15 cellular contexts compared by ENCODE assay signal in the genomic region with DNA sequence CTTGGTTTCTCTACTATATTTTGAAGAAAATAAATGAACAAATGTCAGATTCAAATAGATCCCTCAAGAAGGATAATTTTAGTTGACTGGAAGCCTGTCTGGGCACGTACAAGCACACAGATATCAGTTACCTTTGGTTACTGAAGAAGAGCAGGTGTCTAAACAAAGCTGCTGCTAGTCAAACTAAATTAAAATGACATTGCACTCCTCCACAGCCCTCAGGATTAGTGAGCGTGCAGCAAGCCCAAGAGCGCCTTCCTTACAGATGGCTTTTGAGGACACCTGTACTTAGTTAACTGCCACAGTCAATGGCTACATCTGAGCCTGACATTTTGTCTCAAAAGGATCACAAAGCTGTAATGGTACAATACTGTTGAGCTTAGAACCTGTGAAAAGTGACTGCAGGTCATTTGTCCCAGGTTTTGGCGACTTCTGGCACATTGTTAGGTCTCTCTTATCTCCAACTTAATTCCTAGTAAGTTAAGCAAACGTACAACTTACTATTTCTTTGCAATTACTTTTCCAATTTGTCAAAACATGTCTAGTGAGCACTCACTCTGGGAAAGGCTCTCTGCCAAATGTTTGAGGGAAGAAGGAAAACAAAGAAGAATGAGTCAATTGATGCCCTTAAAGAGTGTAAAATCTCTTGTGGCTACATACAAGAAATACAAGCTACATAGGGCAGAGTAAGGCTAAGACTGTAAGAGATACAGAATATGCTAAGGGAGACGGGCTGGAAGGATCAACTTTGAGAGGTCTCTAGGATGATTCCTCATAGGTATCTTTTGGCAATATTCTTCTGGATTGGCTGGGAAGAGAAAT. TPM values are rescaled to one million over a fixed set of nuclear protein-coding genes. Genes with fewer than 3 reads are reported as not detected.
A peak's percentile ranks its signal among the peaks of the same experiment; 100 is the strongest.
DNase-seq lines count a peak whose midpoint lies in the region; ATAC-seq and TF ChIP-seq lines count a peak whose summit lies in the region.
"Had no signal": no experiment of that assay in that cellular context is flagged by ENCODE, and none has a peak within 500 bp of the region (broad histone marks: within the 10 kb centered on the region; RNA-seq: fewer than 3 reads in every experiment).

No MANE protein-coding gene starts in this region.

- no peaks in the 10 kb centered on the region for H3K36me3 ChIP-seq in testis (ENCODE audit: low read depth, missing control alignments)
- no peaks in the 10 kb centered on the region for H3K36me3 ChIP-seq in thyroid gland
- H3K36me3 ChIP-seq in stomach: no peaks in the 10 kb centered on the region
- H3K36me3 ChIP-seq: left ventricle myocardium inferior had no signal

- WGBS in testis, 2 donors: 68 to 78% methylated on average over 6 of the region's 6 CpGs
- 40 to 45% methylated on average over 6 of the region's 6 CpGs for WGBS in thyroid gland, 2 donors
- WGBS in stomach, 5 donors: 32 to 46% (median 41%) methylated on average over 6 of the region's 6 CpGs

- H3K27me3 ChIP-seq in testis: no peaks in the 10 kb centered on the region
- no peaks in the 10 kb centered on the region for H3K27me3 ChIP-seq in thyroid gland
- no peaks in the 10 kb centered on the region for H3K27me3 ChIP-seq in stomach

- no peak for ATAC-seq in GM19328 (IDR thresholded peaks at IDR 0.05; ENCODE audit: unreplicated experiment)
- ATAC-seq: activated CD8-positive, alpha-beta T cell treated with anti-CD3 and anti-CD28 coated beads, Interleukin-2, amount 10 ng/mL, durations not matched to agents 7 days and 5 days had no signal

- H3K4me3 ChIP-seq in fibroblast of pulmonary artery (replicated peaks; ENCODE audit: low read depth, low read length): no peak overlapping the region
- no peak overlapping the region for H3K4me3 ChIP-seq in testis
- no peak overlapping the region for H3K4me3 ChIP-seq in thyroid gland (replicated peaks in 1 of 3)
- no peak overlapping the region for H3K4me3 ChIP-seq in stomach
- H3K4me3 ChIP-seq: left ventricle myocardium inferior had no signal

- TF ChIP-seq CTCF in fibroblast of pulmonary artery (IDR thresholded peaks at IDR 0.05; ENCODE audit: low read length, missing control alignments): no peak
- TF ChIP-seq CTCF in testis (IDR thresholded peaks at IDR 0.05): no peak
- TF ChIP-seq CTCF in thyroid gland (IDR thresholded peaks at IDR 0.05): no peak
- no peak for TF ChIP-seq CTCF in stomach (IDR thresholded peaks at IDR 0.05)

- H3K27ac ChIP-seq in testis: no peak overlapping the region
- no peak overlapping the region for H3K27ac ChIP-seq in thyroid gland
- no peak overlapping the region for H3K27ac ChIP-seq in stomach
- H3K27ac ChIP-seq: KMS-11, left ventricle myocardium inferior had no signal

- DNase-seq in DMS153 (lab: John Stamatoyannopoulos, UW) (peak; percentile 89), NCI-H1930 (lab: John Stamatoyannopoulos, UW) (peak; percentile 38 to 68), RPMI7951 (ENCODE audit: low read depth) (peak; percentile 13), fibroblast of pulmonary artery (ENCODE audit: low read depth) (peak; percentile 13), testis (no peak), thyroid gland (no peak), stomach (no peak)
- DNase-seq: activated CD8-positive, alpha-beta T cell treated with anti-CD3 and anti-CD28 coated beads, Interleukin-2, amount 10 ng/mL, durations not matched to agents 7 days and 5 days; activated naive CD4-positive, alpha-beta T cell treated with anti-CD3 and anti-CD28 coated beads, Interleukin-2, amount 10 ng/mL, durations not matched to agents 7 days and 5 days; dermis blood vessel endothelial cell; left ventricle myocardium inferior had no signal

- TF ChIP-seq POLR2A in testis (IDR thresholded peaks at IDR 0.05): no peak
- no peak for TF ChIP-seq POLR2A in thyroid gland (IDR thresholded peaks at IDR 0.05)
- no peak for TF ChIP-seq POLR2A in stomach (IDR thresholded peaks at IDR 0.05)

- intact Hi-C loops in testis (cut with DNase I; ENCODE audit: low total_unique reads): no loop called here
- intact Hi-C loops in thyroid gland (cut with DNase I): no loop called here
- intact Hi-C loops in stomach (cut with DNase I; ENCODE audit: low total_unique reads): no loop called here

- H3K4me1 ChIP-seq in testis: no peaks in the 10 kb centered on the region
- H3K4me1 ChIP-seq in thyroid gland: no peaks in the 10 kb centered on the region
- no peaks in the 10 kb centered on the region for H3K4me1 ChIP-seq in stomach
- H3K4me1 ChIP-seq: left ventricle myocardium inferior had no signal

- no peaks in the 10 kb centered on the region for H3K9me3 ChIP-seq in testis
- H3K9me3 ChIP-seq in thyroid gland: no peaks in the 10 kb centered on the region
- H3K9me3 ChIP-seq in stomach: no peaks in the 10 kb centered on the region
- H3K9me3 ChIP-seq: left ventricle myocardium inferior had no signal

- TF ChIP-seq EP300 in stomach (IDR thresholded peaks at IDR 0.05): no peak

RNA-seq across cellular contexts. Expression of a gene that starts 25.6 kb away (rescaled TPM):
- total RNA-seq in RPMI7951 (2014; rRNA removed; shearing (Covaris generic)): not detected in 2 replicates
- 1 to 10 TPM in 1 of 2 donors, under 1 TPM in 1; 0.50 to 1.1 TPM for total RNA-seq in testis
- polyA plus RNA-seq in testis (ENCODE audit: insufficient read depth, low read depth, low replicate concordance): 2.4 TPM
- 1 to 10 TPM in 2 of 4 donors, under 1 TPM in 2; 0.33 to 1.5 (median 0.70) TPM for total RNA-seq in thyroid gland
- total RNA-seq in stomach: 10 to 100 TPM in 3 of 5 donors, 1 to 10 TPM in 1, under 1 TPM in 1; 0.45 to 72.4 (median 13.4) TPM
- polyA plus RNA-seq in stomach: 1 to 10 TPM; 1.6 to 8.2 (median 7.2) TPM
- total RNA-seq: dermis blood vessel endothelial cell, glomerular endothelial cell, neural crest cell had no signal

Comparison
In these comparisons a context has a peak if more than half of its experiments do, and no peak if none do; other contexts are left out.
1. DNase-seq: peak in DMS153 (single experiment), NCI-H1930 (2 of 2), RPMI7951 (single experiment) and fibroblast of pulmonary artery (single experiment); none in testis (single experiment), thyroid gland (0 of 2) and stomach (single experiment).